ENCODE assay signal across 1 cellular context in genomic region chrX:18674788-18675735, GRCh38.
A peak's percentile ranks its signal among the peaks of the same experiment; 100 is the strongest.
TF ChIP-seq lines count a peak whose summit lies in the region.

No MANE protein-coding gene starts in this region.

TF ChIP-seq in HEK293, 187 proteins besides CTCF, POLR2A, EP300 and RAD21 (continued from another document and continues in another):
- TF ChIP-seq ZNF791 (tag by site-specific recombination; IDR thresholded peaks at IDR 0.05) (no peak), ZNF654 (tag by site-specific recombination; IDR thresholded peaks at IDR 0.05; ENCODE audit: low read depth) (no peak), ZNF785 (tag by site-specific recombination; IDR thresholded peaks at IDR 0.05) (no peak), ZNF660 (tag by site-specific recombination; IDR thresholded peaks at IDR 0.05) (peak; percentile 80), ZNF510 (tag by site-specific recombination; IDR thresholded peaks at IDR 0.05; ENCODE audit: insufficient replicate concordance) (no peak), ZNF138 (tag by site-specific recombination; IDR thresholded peaks at IDR 0.05; ENCODE audit: borderline replicate concordance) (no peak), ZNF48 (tag by site-specific recombination; IDR thresholded peaks at IDR 0.05) (no peak), ZNF302 (tag by site-specific recombination; IDR thresholded peaks at IDR 0.05; ENCODE audit: low read depth) (no peak), ZNF747 (tag by site-specific recombination; IDR thresholded peaks at IDR 0.05) (no peak), ZNF837 (tag by site-specific recombination; IDR thresholded peaks at IDR 0.05) (no peak), ZNF23 (tag by site-specific recombination; IDR thresholded peaks at IDR 0.05; ENCODE audit: borderline replicate concordance) (no peak), ZNF175 (tag by site-specific recombination; IDR thresholded peaks at IDR 0.05) (no peak), BCL11A (tag by site-specific recombination; IDR thresholded peaks at IDR 0.05; ENCODE audit: low read depth) (no peak), HOXD13 (CRISPR knock-in tag; IDR thresholded peaks at IDR 0.05; ENCODE audit: borderline replicate concordance) (no peak), ZBTB7A (tag by site-specific recombination; IDR thresholded peaks at IDR 0.05; ENCODE audit: low read depth) (no peak), ZNF830 (tag by site-specific recombination; IDR thresholded peaks at IDR 0.05; ENCODE audit: low read depth) (no peak), ZNF488 (tag by site-specific recombination; IDR thresholded peaks at IDR 0.05) (no peak), ZNF501 (tag by site-specific recombination; IDR thresholded peaks at IDR 0.05) (no peak), ZBTB26 (tag by site-specific recombination; optimal IDR thresholded peaks at IDR 0.05) (peak; percentile 37), ZNF704 (tag by site-specific recombination; IDR thresholded peaks at IDR 0.05) (no peak), PATZ1 (tag by site-specific recombination; IDR thresholded peaks at IDR 0.05) (peak; percentile 67), ZNF843 (tag by site-specific recombination; IDR thresholded peaks at IDR 0.05) (no peak), ZNF555 (tag by site-specific recombination; conservative IDR thresholded peaks at IDR 0.05) (no peak), ZNF560 (tag by site-specific recombination; IDR thresholded peaks at IDR 0.05; ENCODE audit: borderline replicate concordance) (no peak), ZNF600 (tag by site-specific recombination; IDR thresholded peaks at IDR 0.05) (no peak), ZNF169 (tag by site-specific recombination; IDR thresholded peaks at IDR 0.05) (no peak), ZSCAN30 (tag by site-specific recombination; IDR thresholded peaks at IDR 0.05) (no peak; the same call in 1 of the 2 replicates), ZFP41 (tag by site-specific recombination; IDR thresholded peaks at IDR 0.05; ENCODE audit: borderline replicate concordance) (no peak), ZNF623 (tag by site-specific recombination; IDR thresholded peaks at IDR 0.05) (no peak), ZFP37 (tag by site-specific recombination; IDR thresholded peaks at IDR 0.05) (peak; percentile 43; the same call in 1 of the 2 replicates), KLF10 (tag by site-specific recombination; IDR thresholded peaks at IDR 0.05) (peak; percentile 22; the same call in 1 of the 2 replicates), ZBTB48 (tag by site-specific recombination; IDR thresholded peaks at IDR 0.05) (no peak), ZFP3 (tag by site-specific recombination; IDR thresholded peaks at IDR 0.05; ENCODE audit: low read depth) (no peak), SP7 (tag by site-specific recombination; IDR thresholded peaks at IDR 0.05) (peak; percentile 66; the same call in 1 of the 2 replicates), ZNF133 (tag by site-specific recombination; IDR thresholded peaks at IDR 0.05) (no peak)
- TF ChIP-seq, protein P1, sequence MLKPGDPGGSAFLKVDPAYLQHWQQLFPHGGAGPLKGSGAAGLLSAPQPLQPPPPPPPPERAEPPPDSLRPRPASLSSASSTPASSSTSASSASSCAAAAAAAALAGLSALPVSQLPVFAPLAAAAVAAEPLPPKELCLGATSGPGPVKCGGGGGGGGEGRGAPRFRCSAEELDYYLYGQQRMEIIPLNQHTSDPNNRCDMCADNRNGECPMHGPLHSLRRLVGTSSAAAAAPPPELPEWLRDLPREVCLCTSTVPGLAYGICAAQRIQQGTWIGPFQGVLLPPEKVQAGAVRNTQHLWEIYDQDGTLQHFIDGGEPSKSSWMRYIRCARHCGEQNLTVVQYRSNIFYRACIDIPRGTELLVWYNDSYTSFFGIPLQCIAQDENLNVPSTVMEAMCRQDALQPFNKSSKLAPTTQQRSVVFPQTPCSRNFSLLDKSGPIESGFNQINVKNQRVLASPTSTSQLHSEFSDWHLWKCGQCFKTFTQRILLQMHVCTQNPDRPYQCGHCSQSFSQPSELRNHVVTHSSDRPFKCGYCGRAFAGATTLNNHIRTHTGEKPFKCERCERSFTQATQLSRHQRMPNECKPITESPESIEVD (tag by site-specific recombination; IDR thresholded peaks at IDR 0.05) = no peak
- TF ChIP-seq, protein P2, sequence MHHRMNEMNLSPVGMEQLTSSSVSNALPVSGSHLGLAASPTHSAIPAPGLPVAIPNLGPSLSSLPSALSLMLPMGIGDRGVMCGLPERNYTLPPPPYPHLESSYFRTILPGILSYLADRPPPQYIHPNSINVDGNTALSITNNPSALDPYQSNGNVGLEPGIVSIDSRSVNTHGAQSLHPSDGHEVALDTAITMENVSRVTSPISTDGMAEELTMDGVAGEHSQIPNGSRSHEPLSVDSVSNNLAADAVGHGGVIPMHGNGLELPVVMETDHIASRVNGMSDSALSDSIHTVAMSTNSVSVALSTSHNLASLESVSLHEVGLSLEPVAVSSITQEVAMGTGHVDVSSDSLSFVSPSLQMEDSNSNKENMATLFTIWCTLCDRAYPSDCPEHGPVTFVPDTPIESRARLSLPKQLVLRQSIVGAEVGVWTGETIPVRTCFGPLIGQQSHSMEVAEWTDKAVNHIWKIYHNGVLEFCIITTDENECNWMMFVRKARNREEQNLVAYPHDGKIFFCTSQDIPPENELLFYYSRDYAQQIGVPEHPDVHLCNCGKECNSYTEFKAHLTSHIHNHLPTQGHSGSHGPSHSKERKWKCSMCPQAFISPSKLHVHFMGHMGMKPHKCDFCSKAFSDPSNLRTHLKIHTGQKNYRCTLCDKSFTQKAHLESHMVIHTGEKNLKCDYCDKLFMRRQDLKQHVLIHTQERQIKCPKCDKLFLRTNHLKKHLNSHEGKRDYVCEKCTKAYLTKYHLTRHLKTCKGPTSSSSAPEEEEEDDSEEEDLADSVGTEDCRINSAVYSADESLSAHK (tag by site-specific recombination; IDR thresholded peaks at IDR 0.05) = no peak
- TF ChIP-seq, protein P3, sequence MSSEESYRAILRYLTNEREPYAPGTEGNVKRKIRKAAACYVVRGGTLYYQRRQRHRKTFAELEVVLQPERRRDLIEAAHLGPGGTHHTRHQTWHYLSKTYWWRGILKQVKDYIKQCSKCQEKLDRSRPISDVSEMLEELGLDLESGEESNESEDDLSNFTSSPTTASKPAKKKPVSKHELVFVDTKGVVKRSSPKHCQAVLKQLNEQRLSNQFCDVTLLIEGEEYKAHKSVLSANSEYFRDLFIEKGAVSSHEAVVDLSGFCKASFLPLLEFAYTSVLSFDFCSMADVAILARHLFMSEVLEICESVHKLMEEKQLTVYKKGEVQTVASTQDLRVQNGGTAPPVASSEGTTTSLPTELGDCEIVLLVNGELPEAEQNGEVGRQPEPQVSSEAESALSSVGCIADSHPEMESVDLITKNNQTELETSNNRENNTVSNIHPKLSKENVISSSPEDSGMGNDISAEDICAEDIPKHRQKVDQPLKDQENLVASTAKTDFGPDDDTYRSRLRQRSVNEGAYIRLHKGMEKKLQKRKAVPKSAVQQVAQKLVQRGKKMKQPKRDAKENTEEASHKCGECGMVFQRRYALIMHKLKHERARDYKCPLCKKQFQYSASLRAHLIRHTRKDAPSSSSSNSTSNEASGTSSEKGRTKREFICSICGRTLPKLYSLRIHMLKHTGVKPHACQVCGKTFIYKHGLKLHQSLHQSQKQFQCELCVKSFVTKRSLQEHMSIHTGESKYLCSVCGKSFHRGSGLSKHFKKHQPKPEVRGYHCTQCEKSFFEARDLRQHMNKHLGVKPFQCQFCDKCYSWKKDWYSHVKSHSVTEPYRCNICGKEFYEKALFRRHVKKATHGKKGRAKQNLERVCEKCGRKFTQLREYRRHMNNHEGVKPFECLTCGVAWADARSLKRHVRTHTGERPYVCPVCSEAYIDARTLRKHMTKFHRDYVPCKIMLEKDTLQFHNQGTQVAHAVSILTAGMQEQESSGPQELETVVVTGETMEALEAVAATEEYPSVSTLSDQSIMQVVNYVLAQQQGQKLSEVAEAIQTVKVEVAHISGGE (tag by site-specific recombination; conservative IDR thresholded peaks at IDR 0.05; ENCODE audit: low read depth) = peak; percentile 92
- TF ChIP-seq, protein P4, sequence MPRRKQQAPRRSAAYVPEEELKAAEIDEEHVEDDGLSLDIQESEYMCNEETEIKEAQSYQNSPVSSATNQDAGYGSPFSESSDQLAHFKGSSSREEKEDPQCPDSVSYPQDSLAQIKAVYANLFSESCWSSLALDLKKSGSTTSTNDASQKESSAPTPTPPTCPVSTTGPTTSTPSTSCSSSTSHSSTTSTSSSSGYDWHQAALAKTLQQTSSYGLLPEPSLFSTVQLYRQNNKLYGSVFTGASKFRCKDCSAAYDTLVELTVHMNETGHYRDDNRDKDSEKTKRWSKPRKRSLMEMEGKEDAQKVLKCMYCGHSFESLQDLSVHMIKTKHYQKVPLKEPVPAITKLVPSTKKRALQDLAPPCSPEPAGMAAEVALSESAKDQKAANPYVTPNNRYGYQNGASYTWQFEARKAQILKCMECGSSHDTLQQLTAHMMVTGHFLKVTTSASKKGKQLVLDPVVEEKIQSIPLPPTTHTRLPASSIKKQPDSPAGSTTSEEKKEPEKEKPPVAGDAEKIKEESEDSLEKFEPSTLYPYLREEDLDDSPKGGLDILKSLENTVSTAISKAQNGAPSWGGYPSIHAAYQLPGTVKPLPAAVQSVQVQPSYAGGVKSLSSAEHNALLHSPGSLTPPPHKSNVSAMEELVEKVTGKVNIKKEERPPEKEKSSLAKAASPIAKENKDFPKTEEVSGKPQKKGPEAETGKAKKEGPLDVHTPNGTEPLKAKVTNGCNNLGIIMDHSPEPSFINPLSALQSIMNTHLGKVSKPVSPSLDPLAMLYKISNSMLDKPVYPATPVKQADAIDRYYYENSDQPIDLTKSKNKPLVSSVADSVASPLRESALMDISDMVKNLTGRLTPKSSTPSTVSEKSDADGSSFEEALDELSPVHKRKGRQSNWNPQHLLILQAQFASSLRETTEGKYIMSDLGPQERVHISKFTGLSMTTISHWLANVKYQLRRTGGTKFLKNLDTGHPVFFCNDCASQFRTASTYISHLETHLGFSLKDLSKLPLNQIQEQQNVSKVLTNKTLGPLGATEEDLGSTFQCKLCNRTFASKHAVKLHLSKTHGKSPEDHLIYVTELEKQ (tag by site-specific recombination; IDR thresholded peaks at IDR 0.05; ENCODE audit: borderline replicate concordance) = no peak
- TF ChIP-seq, protein P5, sequence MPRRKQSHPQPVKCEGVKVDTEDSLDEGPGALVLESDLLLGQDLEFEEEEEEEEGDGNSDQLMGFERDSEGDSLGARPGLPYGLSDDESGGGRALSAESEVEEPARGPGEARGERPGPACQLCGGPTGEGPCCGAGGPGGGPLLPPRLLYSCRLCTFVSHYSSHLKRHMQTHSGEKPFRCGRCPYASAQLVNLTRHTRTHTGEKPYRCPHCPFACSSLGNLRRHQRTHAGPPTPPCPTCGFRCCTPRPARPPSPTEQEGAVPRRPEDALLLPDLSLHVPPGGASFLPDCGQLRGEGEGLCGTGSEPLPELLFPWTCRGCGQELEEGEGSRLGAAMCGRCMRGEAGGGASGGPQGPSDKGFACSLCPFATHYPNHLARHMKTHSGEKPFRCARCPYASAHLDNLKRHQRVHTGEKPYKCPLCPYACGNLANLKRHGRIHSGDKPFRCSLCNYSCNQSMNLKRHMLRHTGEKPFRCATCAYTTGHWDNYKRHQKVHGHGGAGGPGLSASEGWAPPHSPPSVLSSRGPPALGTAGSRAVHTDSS (tag by site-specific recombination; IDR thresholded peaks at IDR 0.05) = 0 out of 2 replicates have a peak, but pooled peaks have one; percentile 20
